ENCODE assay signal across 8 cellular contexts in the genomic region with DNA sequence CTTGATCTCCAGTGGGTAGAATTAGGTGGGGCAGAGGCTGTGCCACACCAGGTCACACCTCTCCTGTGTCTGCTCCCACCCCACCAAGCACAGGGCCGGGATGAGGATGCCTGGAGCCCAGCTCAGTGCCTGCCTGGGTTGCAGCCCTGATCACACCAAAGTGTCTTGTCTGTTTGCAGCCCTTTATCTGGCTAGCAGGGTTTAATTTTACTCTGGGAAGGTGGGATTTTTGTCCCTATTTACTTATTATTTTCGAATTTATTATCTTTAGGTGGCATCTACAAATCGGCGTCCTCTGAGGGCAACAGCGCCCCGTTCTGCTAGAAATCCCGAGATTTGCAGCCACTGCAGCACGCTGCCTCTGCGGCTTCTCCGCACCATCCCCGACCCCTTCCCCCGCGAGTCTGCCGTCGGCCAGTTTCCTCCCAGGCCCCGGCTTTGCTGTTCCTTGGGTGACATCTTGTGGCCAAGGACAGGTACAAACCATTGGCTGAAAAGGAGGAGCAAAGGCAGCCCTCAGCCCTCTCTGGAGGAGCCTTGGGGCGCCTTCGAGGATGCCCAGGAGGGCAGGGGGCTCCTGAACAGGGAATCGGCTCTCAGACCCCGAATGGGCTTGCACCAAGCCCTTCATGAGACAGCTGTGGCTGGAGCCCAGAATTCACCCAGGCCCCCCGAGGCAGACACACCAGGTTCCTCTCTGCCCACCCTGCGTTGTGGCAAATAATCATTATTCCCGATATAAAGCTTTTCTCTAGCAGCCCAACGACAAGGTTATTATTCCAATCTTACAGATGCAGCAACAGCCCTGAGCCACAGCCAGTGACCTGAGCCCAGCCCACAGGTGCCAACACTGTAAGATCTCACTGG.
DNase-seq lines count a peak whose midpoint lies in the region; ATAC-seq and TF ChIP-seq lines count a peak whose summit lies in the region.

No MANE protein-coding gene starts in this region.

- H3K4me1 ChIP-seq in muscle layer of duodenum (ENCODE audit: control insufficient read depth in 1 of 2, insufficient read depth in 2 of 2, low read length in 2 of 2) = peaks cover 0 to 4% of the 10 kb centered on the region in 2 donors

- H3K27me3 ChIP-seq in HL-60 (ENCODE audit: insufficient read depth, poor library complexity, severe bottlenecking) (no peaks in the 10 kb centered on the region), muscle layer of duodenum (ENCODE audit: low read depth, low read length) (no peaks in the 10 kb centered on the region)

- H3K27ac ChIP-seq in HL-60 (replicated peaks) (no peak overlapping the region), muscle layer of duodenum (ENCODE audit: low read length) (no peak overlapping the region)

- no peaks in the 10 kb centered on the region for H3K36me3 ChIP-seq in muscle layer of duodenum (ENCODE audit: control insufficient read depth in 1 of 2, insufficient read depth in 2 of 2, low read length in 2 of 2)

- H3K4me3 ChIP-seq in HL-60 (replicated peaks; ENCODE audit: insufficient read depth, low read length) (peak overlapping the region; percentile 31), epithelial cell of proximal tubule (ENCODE audit: low read depth, low read length) (peak overlapping the region; percentile 26), muscle layer of duodenum (ENCODE audit: low read depth in 1 of 2, low read length in 2 of 2) (peak overlapping the region; percentile 48 to 55)

- no peak for ATAC-seq in HG03439 (IDR thresholded peaks at IDR 0.05; ENCODE audit: unreplicated experiment)

- H3K9me3 ChIP-seq in muscle layer of duodenum (ENCODE audit: control insufficient read depth in 1 of 2, low read length in 2 of 2) = no peaks in the 10 kb centered on the region

- peak; percentile 44 for TF ChIP-seq CTCF in HL-60 (IDR thresholded peaks at IDR 0.05; ENCODE audit: insufficient read depth, low read length)
- peak; percentile 80 for TF ChIP-seq CTCF in epithelial cell of proximal tubule (conservative IDR thresholded peaks at IDR 0.05; ENCODE audit: low read depth, low read length)

- DNase-seq in ELF-1 (ENCODE audit: low read depth, low spot score) (peak; percentile 73), HL-60 (ENCODE audit: low read depth in 1 of 2, low spot score in 1 of 2) (peak; percentile 27 to 73), NOMO-1 treated with dmso at 0.1 percent for 144 hours (lab: John Stamatoyannopoulos, UW; ENCODE audit: unreplicated experiment) (peak; percentile 70), epithelial cell of proximal tubule (ENCODE audit: low read depth) (no peak)
- DNase-seq in activated CD8-positive, alpha-beta memory T cell treated with anti-CD3 and anti-CD28 coated beads, Interleukin-2, amount 50 U/mL, for 24 hours (ENCODE audit: extremely low read depth) = peak; percentile 17
- DNase-seq in stimulated activated CD8-positive, alpha-beta memory T cell treated with anti-CD3 and anti-CD28 coated beads, Interleukin-4, amount 100 ng/mL, for 24 hours (ENCODE audit: low read depth) = peak; percentile 30
